In the genomic region with DNA sequence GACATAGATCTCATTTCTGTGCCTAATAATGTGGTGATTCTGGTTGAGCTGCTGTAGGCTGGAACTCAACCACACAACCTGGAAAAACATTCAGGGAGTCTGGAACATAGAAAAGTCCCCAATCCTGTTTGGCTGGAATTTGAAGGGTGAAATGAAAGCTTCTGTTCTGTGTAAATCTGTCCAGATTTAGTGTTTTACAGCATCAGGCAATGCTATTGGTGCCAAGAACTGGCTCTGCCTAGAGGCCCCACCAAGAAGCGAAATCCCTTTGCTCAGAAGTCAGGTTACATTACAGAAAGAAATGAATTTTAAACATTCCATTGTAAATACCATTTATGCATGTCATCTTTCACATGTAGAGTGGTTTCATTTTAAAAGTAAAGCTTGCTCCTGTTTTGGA, we compare ENCODE assay signal across 29 cellular contexts. TPM values are rescaled to one million over a fixed set of nuclear protein-coding genes. Genes with fewer than 3 reads are reported as not detected.
DNase-seq lines count a peak whose midpoint lies in the region; ATAC-seq, FAIRE-seq and TF ChIP-seq lines count a peak whose summit lies in the region.
"Had no signal": no experiment of that assay in that cellular context is flagged by ENCODE, and none has a peak within 500 bp of the region (broad histone marks: within the 10 kb centered on the region; RNA-seq: fewer than 3 reads in every experiment).

No MANE protein-coding gene starts in this region.

- no CpG with 5 or more reads among the region's 1 CpG for WGBS in IMR-90 (ENCODE audit: extremely low coverage in 2 of 2, insufficient read length in 1 of 2), 2 experiments

- no peak overlapping the region for H2AK9ac ChIP-seq in IMR-90 (replicated peaks; ENCODE audit: low read depth, low read length, poor library complexity)

- intact Hi-C loops in Calu3 (cut with micrococcal nuclease; ENCODE audit: unreplicated experiment) (no loop called here), IMR-90 (cut with micrococcal nuclease) (no loop called here)

- H2BK5ac ChIP-seq in IMR-90 (ENCODE audit: low read depth, low read length, poor library complexity, severe bottlenecking) = no peak overlapping the region

- no peak overlapping the region; the same call in 1 of the 2 replicates for H3K14ac ChIP-seq in IMR-90 (replicated peaks; ENCODE audit: low read depth, low read length)

- H3K27ac Mint-ChIP-seq in Calu3 (ENCODE audit: unreplicated experiment) = no peak overlapping the region
- H3K27ac Mint-ChIP-seq: activated B cell treated with CpG ODN at 0.5 μM for 24 hours; activated naive CD8-positive, alpha-beta T cell treated with anti-CD3 and anti-CD28 coated beads, Interleukin-2, amount 10 ng/mL, durations not matched to agents 7 days and 5 days; nephron progenitor cell; progenitor cell of endocrine pancreas; T-helper 2 cell treated with Interferon-gamma antibody and Interleukin-4, amounts not matched to agents 5 μg/mL and 100 μg/mL, for 36 hours had no signal

- H3K9me3 ChIP-seq in IMR-90 (ENCODE audit: control insufficient read depth, insufficient read depth, low read length) = peaks cover 2% of the 10 kb centered on the region; the same call in 1 of the 2 replicates
- H3K9me3 ChIP-seq: SJSA1, vagina had no signal

- no peak overlapping the region for H3K18ac ChIP-seq in IMR-90 (ENCODE audit: low read depth, low read length)

- H2BK120ac ChIP-seq in IMR-90 (ENCODE audit: low read depth, low read length) = peak overlapping the region; percentile 48

- H4K5ac ChIP-seq in IMR-90 (ENCODE audit: low read depth, low read length) = no peak overlapping the region

- H3K9me1 ChIP-seq in IMR-90 (ENCODE audit: insufficient read depth, low read length) = 0 out of 2 replicates have a peak, but pooled peaks cover 4% of the 10 kb centered on the region

- CTCF ChIA-PET in Calu3 (lab: Charles Lee) = interaction anchor here (0.6 to 1.7 kb wide), 5 partner anchors 11 to 198 kb away, joined by 3 to 7 read pairs (median 6); no protein-coding TSS in a partner anchor
- CTCF ChIA-PET in IMR-90 (lab: Yijun Ruan, JAX) = interaction anchor here (0.5 to 1.0 kb wide), 2 partner anchors 13 to 348 kb away, joined by 4 to 6 read pairs; no protein-coding TSS in a partner anchor

- H3K4me1 Mint-ChIP-seq in Calu3 (ENCODE audit: low read depth, unreplicated experiment) = no peaks in the 10 kb centered on the region

- peak overlapping the region; percentile 1; the same call in 1 of the 3 replicates for H2BK15ac ChIP-seq in IMR-90 (ENCODE audit: low read depth, low read length)

- H3K36me3 Mint-ChIP-seq in Calu3 (ENCODE audit: insufficient read depth, unreplicated experiment) = peaks cover 5% of the 10 kb centered on the region
- H3K36me3 Mint-ChIP-seq: activated naive CD8-positive, alpha-beta T cell treated with anti-CD3 and anti-CD28 coated beads, Interleukin-2, amount 10 ng/mL, durations not matched to agents 7 days and 5 days had no signal

- H3K4ac ChIP-seq in IMR-90 (ENCODE audit: low read depth, low read length) = peak overlapping the region; percentile 45; the same call in 1 of the 2 replicates

- H3K4me1 ChIP-seq in IMR-90 (ENCODE audit: control insufficient read depth, insufficient read depth, low read length) = peaks cover 13% of the 10 kb centered on the region

- H3K4me2 ChIP-seq in IMR-90 (ENCODE audit: low read depth, low read length) = peak overlapping the region; percentile 0; the same call in 1 of the 2 replicates

- H4K91ac ChIP-seq in IMR-90 (ENCODE audit: insufficient read depth, low read depth, low read length) = no peak overlapping the region

- no peak overlapping the region for H2AFZ ChIP-seq in IMR-90 (replicated peaks; ENCODE audit: low read length, poor library complexity)

- H3K23ac ChIP-seq in IMR-90 (ENCODE audit: low read depth, low read length) = peak overlapping the region; percentile 8; the same call in 1 of the 2 replicates

- no peak for TF ChIP-seq RAD21 in IMR-90 (IDR thresholded peaks at IDR 0.05; ENCODE audit: low read length)

- H3K4me3 Mint-ChIP-seq in Calu3 (ENCODE audit: low read depth, unreplicated experiment) = no peak overlapping the region
- H3K4me3 Mint-ChIP-seq: activated B cell treated with CpG ODN at 0.5 μM for 24 hours; activated naive CD8-positive, alpha-beta T cell treated with anti-CD3 and anti-CD28 coated beads, Interleukin-2, amount 10 ng/mL, durations not matched to agents 7 days and 5 days; T-helper 2 cell treated with Interferon-gamma antibody and Interleukin-4, amounts not matched to agents 5 μg/mL and 100 μg/mL, for 36 hours had no signal

- H4K20me1 ChIP-seq in IMR-90 (ENCODE audit: insufficient read depth, low read length) = no peaks in the 10 kb centered on the region

- in situ Hi-C loops in IMR-90 (cut with MboI; ENCODE audit: low sequenced_read_pairs) = loop anchor here (10.0 kb wide), 1 partner anchor 216 kb away; the partner anchor contains the start of gene FOXD1

- H3K27ac ChIP-seq in IMR-90 (ENCODE audit: insufficient read depth, low read length) = no peak overlapping the region
- H3K27ac ChIP-seq: cardiac muscle cell, SJSA1, skin epidermis, vagina had no signal

- H3K9me3 Mint-ChIP-seq in Calu3 (ENCODE audit: low read depth, unreplicated experiment) = no peaks in the 10 kb centered on the region
- H3K9me3 Mint-ChIP-seq: activated B cell treated with CpG ODN at 0.5 μM for 24 hours; activated naive CD8-positive, alpha-beta T cell treated with anti-CD3 and anti-CD28 coated beads, Interleukin-2, amount 10 ng/mL, durations not matched to agents 7 days and 5 days; nephron progenitor cell; T-helper 2 cell treated with Interferon-gamma antibody and Interleukin-4, amounts not matched to agents 5 μg/mL and 100 μg/mL, for 36 hours had no signal

- POLR2A ChIA-PET in IMR-90 (lab: Charles Lee; ENCODE audit: unreplicated experiment) = interaction anchor here (1.0 kb wide), 1 partner anchor 13 kb away, joined by 3 read pairs; no protein-coding TSS in a partner anchor

- no peak overlapping the region for H2AK5ac ChIP-seq in IMR-90 (ENCODE audit: low read depth, low read length)

- peak overlapping the region in 1 of 2 experiments; percentile 44; a peak in 1 of 4 replicates for H4K8ac ChIP-seq in IMR-90 (ENCODE audit: low read depth in 2 of 2, low read length in 2 of 2)

- no peaks in the 10 kb centered on the region for H3K79me1 ChIP-seq in IMR-90 (ENCODE audit: low read depth in 1 of 2, low read length in 2 of 2)

- DNase-seq in Calu3 = peak; percentile 38
- DNase-seq in IMR-90 = peak; percentile 67
- peak; percentile 31 for DNase-seq in bronchial epithelial cell (ENCODE audit: low read depth)
- DNase-seq in left kidney (ENCODE audit: low read depth, low spot score) = peak; percentile 37
- no peak for DNase-seq in ureter (ENCODE audit: low spot score)
- no peak for DNase-seq in NCI-H1694 treated with DMSO at 0.1 percent for 48 hours (lab: John Stamatoyannopoulos, UW)
- DNase-seq: activated B cell treated with CpG ODN at 0.5 μM for 24 hours; activated naive CD8-positive, alpha-beta T cell treated with anti-CD3 and anti-CD28 coated beads, Interleukin-2, amount 10 ng/mL, durations not matched to agents 7 days and 5 days; AML-193; COR-L47; erythroblast; hippocampal formation; kidney glomerular epithelial cell; mesendoderm; MM.1S; NCI-H1930; NCI-H524; nephron progenitor cell; stimulated activated CD4-positive, alpha-beta T cell treated with anti-CD3 and anti-CD28 coated beads, Interleukin-4, amount 100 ng/mL, for 24 hours had no signal

- FAIRE-seq in bronchial epithelial cell (lab: Jason Lieb, UNC) = peak; percentile 43
- FAIRE-seq: G401.6, GM12878 had no signal

- ATAC-seq in IMR-90 (ENCODE audit: low read depth) (peak; percentile 82), HG02678 (IDR thresholded peaks at IDR 0.05; ENCODE audit: unreplicated experiment) (no peak), GM19035 (IDR thresholded peaks at IDR 0.05; ENCODE audit: unreplicated experiment) (no peak)
- ATAC-seq: GM12878 had no signal

- peak overlapping the region; percentile 73; the same call in 1 of the 2 replicates for H2BK20ac ChIP-seq in IMR-90 (ENCODE audit: low read depth, low read length)

- BruUV-seq in Calu3 (replicated peaks; lab: Mats Ljungman, UMichigan) (no TSS peak), IMR-90 (replicated peaks; lab: Mats Ljungman, UMichigan) (no TSS peak)

- H3K36me3 ChIP-seq in IMR-90 (ENCODE audit: control insufficient read depth, insufficient read depth, low read length) (no peaks in the 10 kb centered on the region), bronchial epithelial cell (ENCODE audit: control insufficient read depth, insufficient read depth, low read length) (no peaks in the 10 kb centered on the region)
- H3K36me3 ChIP-seq: cardiac muscle cell, SJSA1, vagina had no signal

- H3K4me3 ChIP-seq in IMR-90 (ENCODE audit: insufficient read depth, low read depth, low read length) (no peak overlapping the region), bronchial epithelial cell (ENCODE audit: low read depth, low read length) (no peak overlapping the region)
- H3K4me3 ChIP-seq: cardiac muscle cell, GM12878, SJSA1, skin epidermis, vagina had no signal

- no peaks in the 10 kb centered on the region; the same call in 1 of the 2 replicates for H3K27me3 ChIP-seq in IMR-90 (ENCODE audit: control insufficient read depth, insufficient read depth, low read length)
- H3K27me3 ChIP-seq in bronchial epithelial cell (ENCODE audit: control insufficient read depth, insufficient read depth, low read length) = peaks cover 15% of the 10 kb centered on the region
- H3K27me3 ChIP-seq: SJSA1, vagina had no signal

- TF ChIP-seq CTCF in Calu3 (IDR thresholded peaks at IDR 0.05; ENCODE audit: unreplicated experiment) = no peak
- TF ChIP-seq CTCF in IMR-90 (conservative IDR thresholded peaks at IDR 0.05; ENCODE audit: low read depth, low read length) = no peak
- TF ChIP-seq CTCF in bronchial epithelial cell (IDR thresholded peaks at IDR 0.05; ENCODE audit: insufficient read depth, low read length, severe bottlenecking) = no peak

- TF ChIP-seq POLR2A in IMR-90 (IDR thresholded peaks at IDR 0.05; ENCODE audit: low read depth, low read length) = no peak

- no peak overlapping the region for H3K9ac ChIP-seq in IMR-90 (ENCODE audit: low read depth, low read length)

- peaks cover 16% of the 10 kb centered on the region for H3K27me3 Mint-ChIP-seq in Calu3 (ENCODE audit: unreplicated experiment)

- dilution Hi-C loops in IMR-90 (cut with HindIII; ENCODE audit: low sequenced_read_pairs, unreplicated experiment) = no loop called here

- H3K56ac ChIP-seq in IMR-90 (ENCODE audit: extremely low read depth, insufficient read depth, low read length) = no peak overlapping the region

TF ChIP-seq in IMR-90, 13 proteins besides CTCF, POLR2A, EP300 and RAD21 (continues in another document):
- TF ChIP-seq MAZ (IDR thresholded peaks at IDR 0.05; ENCODE audit: borderline replicate concordance, low read depth, low read length) (no peak), MXI1 (IDR thresholded peaks at IDR 0.05; ENCODE audit: borderline replicate concordance, low read depth, low read length) (no peak), FOS (IDR thresholded peaks at IDR 0.05; ENCODE audit: low read depth, low read length) (no peak)

RNA-seq across cellular contexts. Expression of gene TMEM174, which starts 56.3 kb away (rescaled TPM):
- total RNA-seq in Calu3 (2022) (not detected in 2 replicates), IMR-90 (2012; rRNA removed) (not detected in 2 replicates), bronchial epithelial cell (not detected in 2 replicates), ureter (not detected)
- polyA plus RNA-seq in IMR-90 (2012; rRNA removed) = not detected in 2 replicates
- polyA plus RNA-seq in IMR-90 (2012; cell fraction: cytosol; rRNA removed) = not detected in 2 replicates
- polyA plus RNA-seq in IMR-90 (2012; cell fraction: nucleus; rRNA removed; ENCODE audit: low replicate concordance) = not detected in 2 replicates
- total RNA-seq: activated B cell treated with CpG ODN at 0.5 μM for 24 hours; activated naive CD8-positive, alpha-beta T cell treated with anti-CD3 and anti-CD28 coated beads, Interleukin-2, amount 10 ng/mL, durations not matched to agents 7 days and 5 days; cardiac muscle cell; GM12878; progenitor cell of endocrine pancreas; SJSA1; vagina had no signal
- polyA plus RNA-seq: cardiac muscle cell, GM12878 had no signal

Comparison
In these comparisons a context has a peak if more than half of its experiments do, and no peak if none do; other contexts are left out.
1. DNase-seq: peak in Calu3 (single experiment), IMR-90 (single experiment), bronchial epithelial cell (single experiment) and left kidney (single experiment); none in ureter (single experiment) and NCI-H1694 treated with DMSO at 0.1 percent for 48 hours (single experiment).